In genomic region chr19:16566161-16566560, GRCh38 we compare ENCODE assay signal across 11 cellular contexts. TPM values are rescaled to one million over a fixed set of nuclear protein-coding genes. Genes with fewer than 3 reads are reported as not detected.
DNase-seq lines count a peak whose midpoint lies in the region; ATAC-seq and TF ChIP-seq lines count a peak whose summit lies in the region.
"Had no signal": no experiment of that assay in that cellular context is flagged by ENCODE, and none has a peak within 500 bp of the region (broad histone marks: within the 10 kb centered on the region; RNA-seq: fewer than 3 reads in every experiment).

No MANE protein-coding gene starts in this region.

- no peaks in the 10 kb centered on the region for H3K27me3 Mint-ChIP-seq in stimulated activated naive B cell treated with anti-CD40 and anti-IgM and Interleukin-4, amounts not matched to agents 10 μg/mL and 1 μg/mL and 100 μg/mL, for 72 hours

- DNase-seq in T-helper 9 cell (peak; percentile 76), activated T-helper 1 cell treated with Interleukin-2 at 50 U/mL for 16 hours (ENCODE audit: low read depth) (peak; percentile 72), lower lobe of right lung (peak; percentile 47), SKM-1 (lab: John Stamatoyannopoulos, UW; ENCODE audit: unreplicated experiment) (no peak), COLO829 (ENCODE audit: low spot score) (no peak), ACHN (no peak)
- no peak for DNase-seq in stimulated activated naive B cell treated with anti-CD40 and anti-IgM and Interleukin-4, amounts not matched to agents 10 μg/mL and 1 μg/mL and 100 μg/mL, for 72 hours
- DNase-seq: NCI-H1092 had no signal

- H3K27me3 ChIP-seq in lower lobe of right lung (ENCODE audit: low read depth), result no peaks in the 10 kb centered on the region
- H3K27me3 ChIP-seq: suprapubic skin had no signal

- no peak overlapping the region for H3K4me3 ChIP-seq in lower lobe of right lung
- H3K4me3 ChIP-seq: suprapubic skin had no signal

- H3K27ac ChIP-seq in lower lobe of right lung, result peak overlapping the region; percentile 31
- H3K27ac ChIP-seq: suprapubic skin had no signal

- H3K36me3 ChIP-seq in lower lobe of right lung, result peaks cover 92% of the 10 kb centered on the region

- no peak for TF ChIP-seq CTCF in lower lobe of right lung (IDR thresholded peaks at IDR 0.05)

- peak overlapping the region; percentile 95 for H3K27ac Mint-ChIP-seq in stimulated activated naive B cell treated with anti-CD40 and anti-IgM and Interleukin-4, amounts not matched to agents 10 μg/mL and 1 μg/mL and 100 μg/mL, for 72 hours

- in situ Hi-C loops in ACHN (cut with HindIII; ENCODE audit: low pct_ligation_motif_present, low pct_unique_long_range_greater_than_20kb, low sequenced_read_pairs), result no loop called here

- peaks cover 55% of the 10 kb centered on the region for H3K4me1 ChIP-seq in lower lobe of right lung

- no peaks in the 10 kb centered on the region for H3K9me3 ChIP-seq in lower lobe of right lung
- H3K9me3 ChIP-seq: suprapubic skin had no signal

- intact Hi-C loops in lower lobe of right lung (cut with DNase I), result no loop called here

- no peaks in the 10 kb centered on the region for H3K9me3 Mint-ChIP-seq in stimulated activated naive B cell treated with anti-CD40 and anti-IgM and Interleukin-4, amounts not matched to agents 10 μg/mL and 1 μg/mL and 100 μg/mL, for 72 hours

- peak overlapping the region in 1 of 2 donors; percentile 41 for H3K4me3 Mint-ChIP-seq in stimulated activated naive B cell treated with anti-CD40 and anti-IgM and Interleukin-4, amounts not matched to agents 10 μg/mL and 1 μg/mL and 100 μg/mL, for 72 hours

- peaks cover 9 to 24% of the 10 kb centered on the region in 2 donors for H3K4me1 Mint-ChIP-seq in stimulated activated naive B cell treated with anti-CD40 and anti-IgM and Interleukin-4, amounts not matched to agents 10 μg/mL and 1 μg/mL and 100 μg/mL, for 72 hours

- H3K36me3 Mint-ChIP-seq in stimulated activated naive B cell treated with anti-CD40 and anti-IgM and Interleukin-4, amounts not matched to agents 10 μg/mL and 1 μg/mL and 100 μg/mL, for 72 hours, result peaks cover 54 to 61% of the 10 kb centered on the region in 2 donors

- no peak for TF ChIP-seq POLR2A in GM18505 (IDR thresholded peaks at IDR 0.05; ENCODE audit: borderline replicate concordance, extremely low read depth, insufficient read depth, insufficient read length)

- ATAC-seq in lower lobe of right lung (no peak), GM18505 (IDR thresholded peaks at IDR 0.05; ENCODE audit: unreplicated experiment) (no peak)
- ATAC-seq in stimulated activated naive B cell treated with anti-CD40 and anti-IgM and Interleukin-4, amounts not matched to agents 10 μg/mL and 1 μg/mL and 100 μg/mL, for 72 hours (replicated peaks), result peak; percentile 54 to 69
- ATAC-seq: SK-N-SH treated with all-trans-retinoic acid at 6 μM for 48 hours had no signal

RNA-seq across cellular contexts. Expression of gene SLC35E1, which starts 6.1 kb away (rescaled TPM):
- total RNA-seq in lower lobe of right lung, result 47.3 TPM

RNA-seq across cellular contexts. Expression of gene CHERP, which starts 23.9 kb away (rescaled TPM):
- 35.4 TPM for total RNA-seq in lower lobe of right lung

Comparison
In these comparisons a context has a peak if more than half of its experiments do, and no peak if none do; other contexts are left out.
1. DNase-seq: peak in T-helper 9 cell (single experiment), activated T-helper 1 cell treated with Interleukin-2 at 50 U/mL for 16 hours (single experiment) and lower lobe of right lung (single experiment); none in stimulated activated naive B cell treated with anti-CD40 and anti-IgM and Interleukin-4, amounts not matched to agents 10 μg/mL and 1 μg/mL and 100 μg/mL, for 72 hours (single experiment), SKM-1 (single experiment), COLO829 (single experiment) and ACHN (single experiment).
2. ATAC-seq: peak in stimulated activated naive B cell treated with anti-CD40 and anti-IgM and Interleukin-4, amounts not matched to agents 10 μg/mL and 1 μg/mL and 100 μg/mL, for 72 hours (2 of 2); none in lower lobe of right lung (0 of 2) and GM18505 (single experiment).